21 cellular contexts compared by ENCODE assay signal in the genomic region with DNA sequence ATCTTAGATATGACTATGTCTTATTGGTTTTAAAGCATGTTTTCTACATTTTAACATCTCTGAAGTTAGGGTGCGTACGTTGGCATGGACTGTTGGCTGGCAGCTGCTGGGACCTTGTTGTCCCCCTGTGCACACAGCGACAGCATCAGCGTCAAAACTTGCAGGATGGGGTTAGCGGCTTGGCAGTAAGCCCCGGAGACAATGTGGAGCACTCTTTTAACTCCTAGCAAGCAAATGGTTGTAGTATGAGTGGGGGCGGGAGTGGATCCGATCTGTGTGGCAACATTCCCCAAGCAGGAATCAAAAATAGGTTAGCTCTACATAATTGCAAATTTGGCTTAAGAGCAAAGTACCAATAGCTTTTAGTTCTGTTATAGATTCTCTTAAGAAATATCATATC.
"Had no signal": no experiment of that assay in that cellular context is flagged by ENCODE, and none has a peak within 500 bp of the region (broad histone marks: within the 10 kb centered on the region; RNA-seq: fewer than 3 reads in every experiment).

No MANE protein-coding gene starts in this region.

- H3K4me2 ChIP-seq: neural progenitor cell had no signal

- H3K36me3 Mint-ChIP-seq: activated CD4-positive, alpha-beta memory T cell treated with anti-CD3 and anti-CD28 coated beads for 36 hours; brain; neural progenitor cell had no signal

- ATAC-seq: activated naive CD4-positive, alpha-beta T cell treated with anti-CD3 and anti-CD28 coated beads, Interleukin-2, amount 50 U/mL, for 72 hours; activated T-cell treated with anti-CD3 and anti-CD28 coated beads, Interleukin-2, amount 50 U/mL, for 4 hours; foreskin keratinocyte; left ventricle myocardium superior; right lobe of liver; stimulated activated naive CD8-positive, alpha-beta T cell treated with anti-CD3 and anti-CD28 coated beads, Interleukin-15, amount 100 ng/mL, for 72 hours had no signal

- H3K36me3 ChIP-seq: colonic mucosa, esophagus squamous epithelium, neural progenitor cell, ovary, right lobe of liver, spleen, upper lobe of left lung had no signal

- H3K4me3 ChIP-seq: colonic mucosa, esophagus squamous epithelium, neural progenitor cell, ovary, right lobe of liver, spleen, testis, upper lobe of left lung had no signal

- H3K27ac Mint-ChIP-seq: activated CD4-positive, alpha-beta memory T cell treated with anti-CD3 and anti-CD28 coated beads for 36 hours; activated naive CD4-positive, alpha-beta T cell treated with anti-CD3 and anti-CD28 coated beads, Interleukin-2, amount 50 U/mL, for 72 hours; neural progenitor cell; stimulated activated naive CD8-positive, alpha-beta T cell treated with anti-CD3 and anti-CD28 coated beads, Interleukin-15, amount 100 ng/mL, for 72 hours had no signal

- DNase-seq: activated CD4-positive, alpha-beta memory T cell treated with anti-CD3 and anti-CD28 coated beads for 36 hours; activated CD4-positive, alpha-beta T cell treated with anti-CD3 and anti-CD28 coated beads for 1 hour; activated effector memory CD4-positive, alpha-beta T cell treated with Interleukin-2 at 50 U/mL for 16 hours; activated T-cell treated with anti-CD3 and anti-CD28 coated beads, Interleukin-2, amount 50 U/mL, for 4 hours; central memory CD4-positive, alpha-beta T cell; colonic mucosa; esophagus squamous epithelium; glutamatergic neuron; kidney glomerular epithelial cell; left ventricle myocardium superior; ovary; right lobe of liver; spleen; stimulated activated naive CD8-positive, alpha-beta T cell treated with anti-CD3 and anti-CD28 coated beads, Interleukin-15, amount 100 ng/mL, for 72 hours; T-helper 9 cell; testis; upper lobe of left lung had no signal

- H3K9me3 ChIP-seq: colonic mucosa, esophagus squamous epithelium, ovary, right lobe of liver, testis, upper lobe of left lung had no signal

- H3K9ac ChIP-seq: neural progenitor cell had no signal

- H3K4me1 Mint-ChIP-seq: stimulated activated naive CD8-positive, alpha-beta T cell treated with anti-CD3 and anti-CD28 coated beads, Interleukin-15, amount 100 ng/mL, for 72 hours had no signal

- H3K9me3 Mint-ChIP-seq: activated CD4-positive, alpha-beta memory T cell treated with anti-CD3 and anti-CD28 coated beads for 36 hours; activated naive CD4-positive, alpha-beta T cell treated with anti-CD3 and anti-CD28 coated beads, Interleukin-2, amount 50 U/mL, for 72 hours; activated T-cell treated with anti-CD3 and anti-CD28 coated beads, Interleukin-2, amount 50 U/mL, for 4 hours had no signal

- H3K4me1 ChIP-seq: colonic mucosa, foreskin keratinocyte, right lobe of liver, spleen, testis, upper lobe of left lung had no signal

- H3K27ac ChIP-seq: colonic mucosa, esophagus squamous epithelium, foreskin keratinocyte, neural progenitor cell, ovary, right lobe of liver, spleen, testis, upper lobe of left lung had no signal

- H3K27me3 ChIP-seq: colonic mucosa, foreskin keratinocyte, neural progenitor cell, ovary, right lobe of liver, testis, upper lobe of left lung had no signal

- H3K4me3 Mint-ChIP-seq: activated CD4-positive, alpha-beta memory T cell treated with anti-CD3 and anti-CD28 coated beads for 36 hours; activated T-cell treated with anti-CD3 and anti-CD28 coated beads, Interleukin-2, amount 50 U/mL, for 4 hours; neural progenitor cell; stimulated activated naive CD8-positive, alpha-beta T cell treated with anti-CD3 and anti-CD28 coated beads, Interleukin-15, amount 100 ng/mL, for 72 hours had no signal
